In the genomic region with DNA sequence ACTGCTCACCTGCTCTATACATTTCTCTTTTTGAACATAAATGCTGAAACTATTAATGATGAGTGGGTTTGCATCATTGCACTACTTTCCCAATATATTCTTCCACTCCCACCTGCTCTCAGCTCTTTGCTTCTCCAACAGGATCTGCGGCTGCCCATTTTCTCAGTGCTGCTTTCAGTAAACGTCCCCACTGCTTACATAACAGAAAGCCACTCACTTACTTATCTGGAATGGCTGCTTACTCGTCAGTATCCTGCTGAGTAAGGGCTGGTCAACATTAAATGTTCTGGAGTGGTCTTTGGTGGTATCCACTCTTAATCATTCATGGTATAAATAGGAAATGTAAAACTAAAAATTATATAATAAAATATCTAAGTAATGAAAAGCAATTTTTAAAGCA, we compare ENCODE assay signal across 34 cellular contexts.
"Had no signal": no experiment of that assay in that cellular context is flagged by ENCODE, and none has a peak within 500 bp of the region (broad histone marks: within the 10 kb centered on the region; RNA-seq: fewer than 3 reads in every experiment).

No MANE protein-coding gene starts in this region.

- H3K4me1 ChIP-seq: ascending aorta, breast epithelium, esophagus muscularis mucosa, foreskin keratinocyte, gastrocnemius medialis had no signal

- H3K4me3 ChIP-seq: ascending aorta, breast epithelium, cardiac muscle cell, esophagus muscularis mucosa, gastrocnemius medialis had no signal

- H3K27me3 Mint-ChIP-seq: activated CD4-positive, alpha-beta T cell treated with anti-CD3 and anti-CD28 coated beads, Interleukin-2, amount 10 ng/mL, durations not matched to agents 24 days and 14 days; brain had no signal

- DNase-seq: activated CD4-positive, alpha-beta memory T cell treated with anti-CD3 and anti-CD28 coated beads for 36 hours; activated CD4-positive, alpha-beta T cell treated with anti-CD3 and anti-CD28 coated beads for 36 hours; activated CD4-positive, alpha-beta T cell treated with anti-CD3 and anti-CD28 coated beads, Interleukin-2, amount 10 ng/mL, durations not matched to agents 24 days and 14 days; activated CD4-positive, CD25-positive, alpha-beta regulatory T cell; activated CD4-positive, CD25-positive, alpha-beta regulatory T cell treated with anti-CD3 and anti-CD28 coated beads, Interleukin-2, amount 50 U/mL, for 72 hours; activated CD8-positive, alpha-beta memory T cell treated with anti-CD3 and anti-CD28 coated beads, Interleukin-2, amount 10 ng/mL, durations not matched to agents 7 days and 5 days; activated CD8-positive, alpha-beta memory T cell treated with anti-CD3 and anti-CD28 coated beads, Interleukin-2, amount 50 U/mL, for 4 hours; activated CD8-positive, alpha-beta T cell treated with anti-CD3 and anti-CD28 coated beads, Interleukin-2, amount 10 ng/mL, durations not matched to agents 7 days and 5 days; activated gamma-delta T cell; activated naive CD4-positive, alpha-beta T cell; activated naive CD4-positive, alpha-beta T cell treated with anti-CD3 and anti-CD28 coated beads, Interleukin-2, amount 10 ng/mL, durations not matched to agents 7 days and 5 days; activated naive CD8-positive, alpha-beta T cell treated with anti-CD3 and anti-CD28 coated beads, Interleukin-2, amount 10 ng/mL, durations not matched to agents 7 days and 5 days; activated T-cell treated with anti-CD3 and anti-CD28 coated beads, Interleukin-2, amount 50 U/mL, for 24 hours; activated T-cell treated with anti-CD3 and anti-CD28 coated beads, Interleukin-2, amount 50 U/mL, for 72 hours; cortex of kidney; dermis blood vessel endothelial cell; effector CD4-positive, alpha-beta T cell; effector memory CD8-positive, alpha-beta T cell; erythroblast; foreskin keratinocyte; gastrocnemius medialis; glutamatergic neuron; T-helper 1 cell; T-helper 17 cell; T1000; WERI-Rb-1 had no signal

- H3K4me3 Mint-ChIP-seq: activated CD4-positive, alpha-beta memory T cell treated with anti-CD3 and anti-CD28 coated beads for 36 hours; activated CD4-positive, alpha-beta T cell treated with anti-CD3 and anti-CD28 coated beads for 36 hours; activated CD4-positive, alpha-beta T cell treated with anti-CD3 and anti-CD28 coated beads, Interleukin-2, amount 10 ng/mL, durations not matched to agents 24 days and 14 days; activated CD8-positive, alpha-beta memory T cell treated with anti-CD3 and anti-CD28 coated beads, Interleukin-2, amount 10 ng/mL, durations not matched to agents 7 days and 5 days; activated CD8-positive, alpha-beta T cell treated with anti-CD3 and anti-CD28 coated beads, Interleukin-2, amount 10 ng/mL, durations not matched to agents 7 days and 5 days; activated naive CD4-positive, alpha-beta T cell treated with anti-CD3 and anti-CD28 coated beads, Interleukin-2, amount 10 ng/mL, durations not matched to agents 7 days and 5 days; activated naive CD8-positive, alpha-beta T cell treated with anti-CD3 and anti-CD28 coated beads, Interleukin-2, amount 10 ng/mL, durations not matched to agents 7 days and 5 days; activated T-cell treated with anti-CD3 and anti-CD28 coated beads, Interleukin-2, amount 50 U/mL, for 24 hours; activated T-cell treated with anti-CD3 and anti-CD28 coated beads, Interleukin-2, amount 50 U/mL, for 72 hours; brain; central memory CD8-positive, alpha-beta T cell; effector memory CD8-positive, alpha-beta T cell; T-helper 17 cell; T-helper 2 cell treated with Interferon-gamma antibody and Interleukin-4, amounts not matched to agents 5 μg/mL and 100 μg/mL, for 36 hours had no signal

- H3K9me3 Mint-ChIP-seq: activated CD4-positive, alpha-beta memory T cell treated with anti-CD3 and anti-CD28 coated beads for 36 hours; activated CD4-positive, alpha-beta T cell treated with anti-CD3 and anti-CD28 coated beads, Interleukin-2, amount 10 ng/mL, durations not matched to agents 24 days and 14 days; activated naive CD4-positive, alpha-beta T cell treated with anti-CD3 and anti-CD28 coated beads, Interleukin-2, amount 10 ng/mL, durations not matched to agents 7 days and 5 days; activated naive CD4-positive, alpha-beta T cell treated with anti-CD3 and anti-CD28 coated beads, Interleukin-2, amount 50 U/mL, for 72 hours; activated naive CD8-positive, alpha-beta T cell treated with anti-CD3 and anti-CD28 coated beads, Interleukin-2, amount 10 ng/mL, durations not matched to agents 7 days and 5 days; activated T-cell treated with anti-CD3 and anti-CD28 coated beads, Interleukin-2, amount 50 U/mL, for 24 hours; activated T-cell treated with anti-CD3 and anti-CD28 coated beads, Interleukin-2, amount 50 U/mL, for 72 hours; brain; central memory CD8-positive, alpha-beta T cell; effector memory CD8-positive, alpha-beta T cell; T-helper 2 cell treated with Interferon-gamma antibody and Interleukin-4, amounts not matched to agents 5 μg/mL and 100 μg/mL, for 36 hours had no signal

- H3K27ac ChIP-seq: ascending aorta, breast epithelium, cardiac muscle cell, esophagus muscularis mucosa, foreskin keratinocyte, gastrocnemius medialis, WERI-Rb-1 had no signal

- H3K36me3 Mint-ChIP-seq: activated CD4-positive, alpha-beta memory T cell treated with anti-CD3 and anti-CD28 coated beads for 36 hours; activated CD8-positive, alpha-beta memory T cell treated with anti-CD3 and anti-CD28 coated beads, Interleukin-2, amount 10 ng/mL, durations not matched to agents 7 days and 5 days; activated naive CD4-positive, alpha-beta T cell treated with anti-CD3 and anti-CD28 coated beads, Interleukin-2, amount 10 ng/mL, durations not matched to agents 7 days and 5 days; activated naive CD4-positive, alpha-beta T cell treated with anti-CD3 and anti-CD28 coated beads, Interleukin-2, amount 50 U/mL, for 72 hours; activated naive CD8-positive, alpha-beta T cell treated with anti-CD3 and anti-CD28 coated beads, Interleukin-2, amount 10 ng/mL, durations not matched to agents 7 days and 5 days; brain had no signal

- H3K36me3 ChIP-seq: ascending aorta, breast epithelium, cardiac muscle cell, esophagus muscularis mucosa, gastrocnemius medialis, WERI-Rb-1 had no signal

- ATAC-seq: activated CD4-positive, alpha-beta T cell treated with anti-CD3 and anti-CD28 coated beads for 36 hours; activated CD8-positive, alpha-beta memory T cell treated with anti-CD3 and anti-CD28 coated beads, Interleukin-2, amount 10 ng/mL, durations not matched to agents 7 days and 5 days; activated CD8-positive, alpha-beta T cell treated with anti-CD3 and anti-CD28 coated beads, Interleukin-2, amount 10 ng/mL, durations not matched to agents 7 days and 5 days; activated naive CD4-positive, alpha-beta T cell treated with anti-CD3 and anti-CD28 coated beads, Interleukin-2, amount 50 U/mL, for 72 hours; activated T-cell treated with anti-CD3 and anti-CD28 coated beads, Interleukin-2, amount 50 U/mL, for 72 hours; effector memory CD8-positive, alpha-beta T cell; foreskin keratinocyte; gastrocnemius medialis; T-helper 17 cell had no signal

- H3K4me1 Mint-ChIP-seq: activated CD4-positive, alpha-beta T cell treated with anti-CD3 and anti-CD28 coated beads for 36 hours; activated CD4-positive, alpha-beta T cell treated with anti-CD3 and anti-CD28 coated beads, Interleukin-2, amount 10 ng/mL, durations not matched to agents 24 days and 14 days; activated CD8-positive, alpha-beta memory T cell treated with anti-CD3 and anti-CD28 coated beads, Interleukin-2, amount 10 ng/mL, durations not matched to agents 7 days and 5 days; activated naive CD4-positive, alpha-beta T cell treated with anti-CD3 and anti-CD28 coated beads, Interleukin-2, amount 10 ng/mL, durations not matched to agents 7 days and 5 days; activated naive CD8-positive, alpha-beta T cell treated with anti-CD3 and anti-CD28 coated beads, Interleukin-2, amount 10 ng/mL, durations not matched to agents 7 days and 5 days; central memory CD8-positive, alpha-beta T cell; T-helper 17 cell had no signal

- H3K9me3 ChIP-seq: ascending aorta, breast epithelium, esophagus muscularis mucosa, gastrocnemius medialis had no signal

- H3K27me3 ChIP-seq: ascending aorta, breast epithelium, cardiac muscle cell, esophagus muscularis mucosa, foreskin keratinocyte, gastrocnemius medialis had no signal

- H3K27ac Mint-ChIP-seq: activated CD4-positive, alpha-beta memory T cell treated with anti-CD3 and anti-CD28 coated beads for 36 hours; activated CD4-positive, alpha-beta T cell treated with anti-CD3 and anti-CD28 coated beads for 36 hours; activated CD4-positive, alpha-beta T cell treated with anti-CD3 and anti-CD28 coated beads, Interleukin-2, amount 10 ng/mL, durations not matched to agents 24 days and 14 days; activated CD8-positive, alpha-beta memory T cell treated with anti-CD3 and anti-CD28 coated beads, Interleukin-2, amount 10 ng/mL, durations not matched to agents 7 days and 5 days; activated CD8-positive, alpha-beta T cell treated with anti-CD3 and anti-CD28 coated beads, Interleukin-2, amount 10 ng/mL, durations not matched to agents 7 days and 5 days; activated naive CD4-positive, alpha-beta T cell treated with anti-CD3 and anti-CD28 coated beads, Interleukin-2, amount 10 ng/mL, durations not matched to agents 7 days and 5 days; activated naive CD4-positive, alpha-beta T cell treated with anti-CD3 and anti-CD28 coated beads, Interleukin-2, amount 50 U/mL, for 72 hours; activated naive CD8-positive, alpha-beta T cell treated with anti-CD3 and anti-CD28 coated beads, Interleukin-2, amount 10 ng/mL, durations not matched to agents 7 days and 5 days; activated T-cell treated with anti-CD3 and anti-CD28 coated beads, Interleukin-2, amount 50 U/mL, for 24 hours; activated T-cell treated with anti-CD3 and anti-CD28 coated beads, Interleukin-2, amount 50 U/mL, for 72 hours; effector memory CD8-positive, alpha-beta T cell; T-helper 17 cell; T-helper 2 cell treated with Interferon-gamma antibody and Interleukin-4, amounts not matched to agents 5 μg/mL and 100 μg/mL, for 36 hours had no signal
